Comparison of ENCODE assay signal across 8 cellular contexts in the genomic region with DNA sequence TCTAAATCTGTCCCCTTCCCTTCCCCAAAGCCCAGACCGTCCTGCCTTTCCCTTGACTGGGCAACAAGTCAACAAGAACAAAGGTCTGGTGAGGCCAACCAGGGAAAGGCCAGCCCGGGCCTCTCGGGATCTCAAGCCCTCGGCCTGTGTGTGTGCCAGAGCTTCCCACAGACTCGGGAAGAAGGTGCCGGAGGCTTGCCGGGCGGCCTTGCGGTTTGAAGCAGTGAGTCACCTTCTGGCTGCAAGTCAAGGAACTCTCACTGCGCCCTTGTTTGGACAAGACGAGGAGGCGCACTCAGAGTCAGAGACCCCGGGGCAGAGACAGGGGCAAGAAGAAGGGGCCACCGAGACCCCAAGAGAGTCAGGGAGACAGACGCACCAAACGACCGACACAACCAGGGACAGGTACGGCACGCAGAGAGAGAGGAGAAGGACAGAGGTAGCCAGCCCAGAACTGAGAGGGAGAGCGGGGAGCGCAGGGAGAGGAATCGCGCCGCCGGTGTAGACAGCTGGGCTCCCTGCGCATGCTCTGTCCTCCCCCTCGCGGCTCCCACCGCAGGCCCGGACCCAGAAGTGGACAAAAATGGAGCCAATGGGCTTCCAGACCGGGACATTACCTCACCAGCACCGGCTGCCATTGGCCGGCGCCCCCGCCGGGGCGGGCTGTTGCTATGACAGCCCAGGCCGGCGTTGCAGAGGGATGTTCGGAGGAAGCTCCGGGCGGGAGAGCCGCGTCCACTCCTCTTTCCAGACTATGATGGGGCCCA.
A peak's percentile ranks its signal among the peaks of the same experiment; 100 is the strongest.
DNase-seq lines count a peak whose midpoint lies in the region; ATAC-seq and TF ChIP-seq lines count a peak whose summit lies in the region.

No MANE protein-coding gene starts in this region.

- H2AFZ ChIP-seq in SU-DHL-6 (ENCODE audit: low read depth, low read length, severe bottlenecking) (peak overlapping the region; percentile 74), osteoblast (ENCODE audit: low read length) (peak overlapping the region; percentile 97)

- DNase-seq in GF-D8 (lab: John Stamatoyannopoulos, UW) = peak; percentile 3
- peak; percentile 94 to 97 (median 96) for DNase-seq in NCI-H1417 (lab: John Stamatoyannopoulos, UW)
- DNase-seq in activated naive CD8-positive, alpha-beta T cell treated with anti-CD3 and anti-CD28 coated beads, Interleukin-2, amount 50 U/mL, for 16 hours (ENCODE audit: low read depth, low spot score) = peak; percentile 7
- peak; percentile 95 to 99 (median 98) for DNase-seq in head of caudate nucleus
- DNase-seq in osteoblast (ENCODE audit: insufficient read length, low spot score, missing footprints) = peak; percentile 100
- DNase-seq in thyroid gland = peak; percentile 97 to 98

- no peaks in the 10 kb centered on the region for H3K9me3 ChIP-seq in SU-DHL-6 (ENCODE audit: insufficient read depth, low read length)
- H3K9me3 ChIP-seq in osteoblast (ENCODE audit: low read depth, low read length) = no peaks in the 10 kb centered on the region
- H3K9me3 ChIP-seq in thyroid gland = no peaks in the 10 kb centered on the region

- H3K36me3 ChIP-seq in SU-DHL-6 (ENCODE audit: low read length) (no peaks in the 10 kb centered on the region), osteoblast (ENCODE audit: insufficient read depth, low read length) (no peaks in the 10 kb centered on the region), thyroid gland (no peaks in the 10 kb centered on the region)

- peak; percentile 24 to 95 for TF ChIP-seq POLR2A in thyroid gland (IDR thresholded peaks at IDR 0.05)

- intact Hi-C loops in head of caudate nucleus (cut with DNase I) (no loop called here), thyroid gland (cut with DNase I) (no loop called here)

- H3K27ac ChIP-seq in SU-DHL-6 (ENCODE audit: low read depth, low read length) (no peak overlapping the region), osteoblast (ENCODE audit: low read depth, low read length) (peak overlapping the region; percentile 77), thyroid gland (peak overlapping the region; percentile 91 to 99 (median 93))

- H3K4me3 ChIP-seq in SU-DHL-6 (ENCODE audit: insufficient read depth, low read length, poor library complexity, severe bottlenecking) = peak overlapping the region; percentile 45
- H3K4me3 ChIP-seq in osteoblast (ENCODE audit: insufficient read depth, low read length) = peak overlapping the region; percentile 75
- peak overlapping the region in 1 of 3 donors; percentile 15 for H3K4me3 ChIP-seq in thyroid gland (replicated peaks in 1 of 3)

- peak; percentile 97 for ATAC-seq in HG02759 (IDR thresholded peaks at IDR 0.05; ENCODE audit: unreplicated experiment)

- no peaks in the 10 kb centered on the region for H3K9me2 ChIP-seq in SU-DHL-6 (replicated peaks; ENCODE audit: insufficient read depth, low read length)

- 1% methylated on average over 29 to 40 of the region's 44 CpGs for WGBS in thyroid gland, 2 donors

- no peaks in the 10 kb centered on the region for H3F3A ChIP-seq in SU-DHL-6 (ENCODE audit: insufficient read depth)

- H3K9ac ChIP-seq in SU-DHL-6 (ENCODE audit: low read length) = peak overlapping the region; percentile 42

- no peak for TF ChIP-seq CTCF in SU-DHL-6 (IDR thresholded peaks at IDR 0.05; ENCODE audit: insufficient read depth, low read length, poor library complexity, severe bottlenecking)
- no peak for TF ChIP-seq CTCF in osteoblast (IDR thresholded peaks at IDR 0.05; ENCODE audit: extremely low read depth, low read depth, low read length)
- TF ChIP-seq CTCF in thyroid gland (IDR thresholded peaks at IDR 0.05) = no peak

- H3K27me3 ChIP-seq in SU-DHL-6 (ENCODE audit: low read length) (no peaks in the 10 kb centered on the region), osteoblast (ENCODE audit: insufficient read depth, low read length) (peaks cover 22% of the 10 kb centered on the region), thyroid gland (no peaks in the 10 kb centered on the region)

- no peaks in the 10 kb centered on the region for H3K79me2 ChIP-seq in SU-DHL-6 (ENCODE audit: insufficient read depth, low read length)
- H3K79me2 ChIP-seq in osteoblast (ENCODE audit: insufficient read depth, low read length) = no peaks in the 10 kb centered on the region

- H3K4me2 ChIP-seq in SU-DHL-6 (ENCODE audit: low read depth, low read length, poor library complexity, severe bottlenecking) = peak overlapping the region; percentile 69
- H3K4me2 ChIP-seq in osteoblast (ENCODE audit: insufficient read depth, low read length) = peak overlapping the region; percentile 94

- H4K20me1 ChIP-seq in SU-DHL-6 (ENCODE audit: low read depth, low read length) (no peaks in the 10 kb centered on the region), osteoblast (ENCODE audit: insufficient read depth, low read length) (no peaks in the 10 kb centered on the region)

- H3K4me1 ChIP-seq in osteoblast (ENCODE audit: insufficient read depth, low read length) (peaks cover 18% of the 10 kb centered on the region), thyroid gland (peaks cover 14 to 18% of the 10 kb centered on the region in 2 donors)

Comparison
In these comparisons a context has a peak if more than half of its experiments do, and no peak if none do; other contexts are left out.
1. DNase-seq: peak in every context shown above with its lines; median percentile 100 in osteoblast; 98 in head of caudate nucleus; 98 in thyroid gland; 96 in NCI-H1417; 7 in activated naive CD8-positive, alpha-beta T cell treated with anti-CD3 and anti-CD28 coated beads, Interleukin-2, amount 50 U/mL, for 16 hours; 3 in GF-D8.